In genomic region chr5:102528600-102528999, GRCh38 we compare ENCODE assay signal across 2 cellular contexts.
TF ChIP-seq lines count a peak whose summit lies in the region.

No MANE protein-coding gene starts in this region.

TF ChIP-seq in SK-N-SH treated with all-trans-retinoic acid at 6 μM for 48 hours, 23 proteins besides CTCF, POLR2A, EP300 and RAD21 (continued from another document):
- no peak for TF ChIP-seq ZNF8 (CRISPR knock-in tag; IDR thresholded peaks at IDR 0.05)
- no peak for TF ChIP-seq ZNF565 (CRISPR knock-in tag; conservative IDR thresholded peaks at IDR 0.05; ENCODE audit: low read depth)
- TF ChIP-seq GLIS3 (CRISPR knock-in tag; IDR thresholded peaks at IDR 0.05), result no peak

TF ChIP-seq in SK-N-SH, 30 proteins besides CTCF, POLR2A, EP300 and RAD21 (continued from another document):
- TF ChIP-seq, protein P1, sequence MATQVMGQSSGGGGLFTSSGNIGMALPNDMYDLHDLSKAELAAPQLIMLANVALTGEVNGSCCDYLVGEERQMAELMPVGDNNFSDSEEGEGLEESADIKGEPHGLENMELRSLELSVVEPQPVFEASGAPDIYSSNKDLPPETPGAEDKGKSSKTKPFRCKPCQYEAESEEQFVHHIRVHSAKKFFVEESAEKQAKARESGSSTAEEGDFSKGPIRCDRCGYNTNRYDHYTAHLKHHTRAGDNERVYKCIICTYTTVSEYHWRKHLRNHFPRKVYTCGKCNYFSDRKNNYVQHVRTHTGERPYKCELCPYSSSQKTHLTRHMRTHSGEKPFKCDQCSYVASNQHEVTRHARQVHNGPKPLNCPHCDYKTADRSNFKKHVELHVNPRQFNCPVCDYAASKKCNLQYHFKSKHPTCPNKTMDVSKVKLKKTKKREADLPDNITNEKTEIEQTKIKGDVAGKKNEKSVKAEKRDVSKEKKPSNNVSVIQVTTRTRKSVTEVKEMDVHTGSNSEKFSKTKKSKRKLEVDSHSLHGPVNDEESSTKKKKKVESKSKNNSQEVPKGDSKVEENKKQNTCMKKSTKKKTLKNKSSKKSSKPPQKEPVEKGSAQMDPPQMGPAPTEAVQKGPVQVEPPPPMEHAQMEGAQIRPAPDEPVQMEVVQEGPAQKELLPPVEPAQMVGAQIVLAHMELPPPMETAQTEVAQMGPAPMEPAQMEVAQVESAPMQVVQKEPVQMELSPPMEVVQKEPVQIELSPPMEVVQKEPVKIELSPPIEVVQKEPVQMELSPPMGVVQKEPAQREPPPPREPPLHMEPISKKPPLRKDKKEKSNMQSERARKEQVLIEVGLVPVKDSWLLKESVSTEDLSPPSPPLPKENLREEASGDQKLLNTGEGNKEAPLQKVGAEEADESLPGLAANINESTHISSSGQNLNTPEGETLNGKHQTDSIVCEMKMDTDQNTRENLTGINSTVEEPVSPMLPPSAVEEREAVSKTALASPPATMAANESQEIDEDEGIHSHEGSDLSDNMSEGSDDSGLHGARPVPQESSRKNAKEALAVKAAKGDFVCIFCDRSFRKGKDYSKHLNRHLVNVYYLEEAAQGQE (IDR thresholded peaks at IDR 0.05; ENCODE audit: low read depth, low read length), result no peak
